Comparison of ENCODE assay signal across 1 cellular context in genomic region chr2:237209885-237210284, GRCh38.
TF ChIP-seq lines count a peak whose summit lies in the region.

No MANE protein-coding gene starts in this region.

TF ChIP-seq in SK-N-SH, 30 proteins besides CTCF, POLR2A, EP300 and RAD21 (continued from another document):
- TF ChIP-seq REST (IDR thresholded peaks at IDR 0.05; ENCODE audit: low read depth, low read length), result no peak
- no peak for TF ChIP-seq USF2 (IDR thresholded peaks at IDR 0.05; ENCODE audit: borderline replicate concordance, low read depth, low read length)
- no peak for TF ChIP-seq JUND (IDR thresholded peaks at IDR 0.05)
- TF ChIP-seq ELF1 (IDR thresholded peaks at IDR 0.05), result no peak
- no peak for TF ChIP-seq MEF2A (IDR thresholded peaks at IDR 0.05; ENCODE audit: borderline replicate concordance, low read depth)
- TF ChIP-seq FOXJ3 (CRISPR knock-in tag; IDR thresholded peaks at IDR 0.05), result no peak
